Comparison of ENCODE assay signal across 8 cellular contexts in the genomic region with DNA sequence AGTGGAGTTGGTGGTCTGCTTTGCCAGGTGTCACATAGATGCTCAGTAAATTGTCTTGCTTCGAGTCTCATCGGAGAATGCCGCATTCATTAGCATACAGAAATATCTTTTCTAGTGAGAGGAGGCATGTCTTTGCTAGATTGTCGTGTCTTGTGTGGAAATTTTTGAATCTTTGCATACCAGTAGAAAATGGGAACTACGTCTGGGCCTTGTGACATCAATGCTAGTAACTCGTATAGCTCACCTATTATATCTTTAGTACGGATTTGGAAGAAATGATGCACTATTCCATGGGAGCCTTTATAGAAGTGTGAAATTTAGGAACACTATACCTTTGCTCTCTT. TPM values are rescaled to one million over a fixed set of nuclear protein-coding genes. Genes with fewer than 3 reads are reported as not detected.
A peak's percentile ranks its signal among the peaks of the same experiment; 100 is the strongest.
DNase-seq lines count a peak whose midpoint lies in the region; ATAC-seq and TF ChIP-seq lines count a peak whose summit lies in the region.

No MANE protein-coding gene starts in this region.

- peak overlapping the region; percentile 89 for H3K4me3 Mint-ChIP-seq in CD8-positive, alpha-beta T cell

- peaks cover 13% of the 10 kb centered on the region for H3K36me3 ChIP-seq in CD8-positive, alpha-beta T cell (ENCODE audit: insufficient read depth, low read length)
- H3K36me3 ChIP-seq in HUES6 (ENCODE audit: control insufficient read depth, insufficient read depth, low read length), result peaks cover 35% of the 10 kb centered on the region
- H3K36me3 ChIP-seq in adrenal gland (replicated peaks in 1 of 2), result peaks cover 0 to 29% of the 10 kb centered on the region in 2 donors
- peaks cover 0 to 31% (median 0%) of the 10 kb centered on the region in 3 donors for H3K36me3 ChIP-seq in tibial nerve

- CTCF ChIA-PET in CD8-positive, alpha-beta T cell (lab: Charles Lee), result no interaction called here

- peak overlapping the region; percentile 84 for H3K27ac ChIP-seq in CD8-positive, alpha-beta T cell (ENCODE audit: low read depth, low read length)
- H3K27ac ChIP-seq in HUES6 (ENCODE audit: low read depth, low read length) (no peak overlapping the region), adrenal gland (peak overlapping the region in 4 of 5 donors; percentile 90 to 96 (median 92)), tibial nerve (peak overlapping the region; percentile 84 to 97 (median 88))

- H3K4me1 Mint-ChIP-seq in CD8-positive, alpha-beta T cell (ENCODE audit: low read depth), result peaks cover 45% of the 10 kb centered on the region

- peak overlapping the region; percentile 97 for H3K9ac ChIP-seq in HUES6 (ENCODE audit: low read length)

- peaks cover 35% of the 10 kb centered on the region for H3K4me1 ChIP-seq in CD8-positive, alpha-beta T cell (ENCODE audit: insufficient read depth, low read length)
- H3K4me1 ChIP-seq in HUES6 (ENCODE audit: control insufficient read depth, insufficient read depth, low read length), result peaks cover 6% of the 10 kb centered on the region; the same call in 1 of the 2 replicates
- peaks cover 10 to 31% of the 10 kb centered on the region in 2 donors for H3K4me1 ChIP-seq in adrenal gland (replicated peaks in 1 of 2)
- peaks cover 0 to 34% (median 16%) of the 10 kb centered on the region in 4 donors for H3K4me1 ChIP-seq in tibial nerve

- DNase-seq in CD8-positive, alpha-beta T cell, result no peak
- no peak for DNase-seq in adrenal gland
- DNase-seq in left colon, result no peak
- no peak for DNase-seq in tibial nerve (ENCODE audit: low spot score in 2 of 2)
- no peak for DNase-seq in DMS153 (lab: John Stamatoyannopoulos, UW)
- no peak for DNase-seq in stimulated activated CD4-positive, alpha-beta T cell treated with anti-CD3 and anti-CD28 coated beads, Interleukin-1b, Interleukin-23, amount 100 ng/mL, for 48 hours

- TF ChIP-seq CTCF in CD8-positive, alpha-beta T cell (IDR thresholded peaks at IDR 0.05), result no peak
- TF ChIP-seq CTCF in adrenal gland (IDR thresholded peaks at IDR 0.05) (no peak), tibial nerve (IDR thresholded peaks at IDR 0.05) (no peak)

- H3K27ac Mint-ChIP-seq in CD8-positive, alpha-beta T cell, result peak overlapping the region; percentile 96

- no peaks in the 10 kb centered on the region for H3K9me3 ChIP-seq in CD8-positive, alpha-beta T cell (ENCODE audit: low read length)
- H3K9me3 ChIP-seq in HUES6 (ENCODE audit: control insufficient read depth, insufficient read depth, low read depth, low read length) (no peaks in the 10 kb centered on the region), adrenal gland (replicated peaks in 1 of 3) (no peaks in the 10 kb centered on the region), tibial nerve (no peaks in the 10 kb centered on the region)

- H3K4me3 ChIP-seq in CD8-positive, alpha-beta T cell (ENCODE audit: low read depth, low read length), result peak overlapping the region; percentile 73
- H3K4me3 ChIP-seq in HUES6 (ENCODE audit: low read depth, low read length) (peak overlapping the region; percentile 98), adrenal gland (peak overlapping the region in 3 of 4 donors; percentile 68 to 94 (median 74)), tibial nerve (peak overlapping the region; percentile 68 to 99 (median 87))

- WGBS in adrenal gland, 4 donors, result 0 to 3% (median 1%) methylated on average over 7 of the region's 7 CpGs
- 1 to 3% methylated on average over 7 of the region's 7 CpGs for WGBS in tibial nerve, 2 donors

- POLR2A ChIA-PET in CD8-positive, alpha-beta T cell (lab: Charles Lee), result no interaction called here

- TF ChIP-seq EP300 in tibial nerve (IDR thresholded peaks at IDR 0.05), result no peak

- intact Hi-C loops in CD8-positive, alpha-beta T cell (cut with DNase I, micrococcal nuclease), result loop anchor here (5.0 kb wide), 2 partner anchors 294 to 731 kb away; partner anchors contain the start of genes ATF6 (in 1 of the 2) and HSD17B7 (in 1 of the 2)
- intact Hi-C loops in adrenal gland (cut with DNase I) (loop anchor here in 1 of 2 donors (10.0 kb wide), 2 partner anchors 116 to 224 kb away; no protein-coding TSS in a partner anchor), left colon (cut with DNase I, micrococcal nuclease) (no loop called here)

- H3K27me3 ChIP-seq in CD8-positive, alpha-beta T cell (ENCODE audit: insufficient read depth, low read length), result no peaks in the 10 kb centered on the region
- H3K27me3 ChIP-seq in HUES6 (ENCODE audit: control insufficient read depth, insufficient read depth, low read length) (no peaks in the 10 kb centered on the region), adrenal gland (no peaks in the 10 kb centered on the region), tibial nerve (no peaks in the 10 kb centered on the region)

- no peaks in the 10 kb centered on the region for H3K9me3 Mint-ChIP-seq in CD8-positive, alpha-beta T cell

- TF ChIP-seq POLR2A in adrenal gland (IDR thresholded peaks at IDR 0.05), result no peak
- no peak for TF ChIP-seq POLR2A in tibial nerve (IDR thresholded peaks at IDR 0.05)

- H3K27me3 Mint-ChIP-seq in CD8-positive, alpha-beta T cell (ENCODE audit: low read depth), result no peaks in the 10 kb centered on the region

- H3K36me3 Mint-ChIP-seq in CD8-positive, alpha-beta T cell, result peaks cover 41% of the 10 kb centered on the region

- peak; percentile 7 for ATAC-seq in CD8-positive, alpha-beta T cell
- peak; percentile 26 for ATAC-seq in GM21367 (IDR thresholded peaks at IDR 0.05; ENCODE audit: unreplicated experiment)
- ATAC-seq in left colon, result peak; percentile 11

RNA-seq across cellular contexts. Expression of gene UHMK1, which starts 0.8 kb away (rescaled TPM):
- total RNA-seq in CD8-positive, alpha-beta T cell, result 10 to 100 TPM; 50.5 to 50.9 TPM
- total RNA-seq in adrenal gland (10 to 100 TPM; 46.0 to 81.6 (median 59.2) TPM), left colon (10 to 100 TPM; 51.3 to 52.0 TPM), tibial nerve (10 to 100 TPM; 36.1 to 56.9 (median 49.2) TPM)
- polyA plus RNA-seq in adrenal gland, result 10 to 100 TPM in 2 of 3 donors, 1 to 10 TPM in 1; 9.5 to 48.4 (median 12.0) TPM

Comparison
In these comparisons a context has a peak if more than half of its experiments do, and no peak if none do; other contexts are left out.
1. intact Hi-C loops: an anchor here in CD8-positive, alpha-beta T cell (5.0 kb wide); none called in left colon.